In genomic region chr16:15950167-15950854, GRCh38 we compare ENCODE assay signal across 1 cellular context.
TF ChIP-seq lines count a peak whose summit lies in the region.

No MANE protein-coding gene starts in this region.

TF ChIP-seq in H1, 55 proteins besides CTCF, POLR2A, EP300 and RAD21 (continued from another document):
- peak; percentile 67; the same call in 1 of the 2 replicates for TF ChIP-seq MAX (IDR thresholded peaks at IDR 0.05)
- peak; percentile 52 for TF ChIP-seq ASH2L (IDR thresholded peaks at IDR 0.05; ENCODE audit: low read length)
TF ChIP-seq in H1: peak in this region for 3.
